ENCODE assay signal across 25 cellular contexts in genomic region chr1:78987042-78987441, GRCh38. TPM values are rescaled to one million over a fixed set of nuclear protein-coding genes. Genes with fewer than 3 reads are reported as not detected.
"Had no signal": no experiment of that assay in that cellular context is flagged by ENCODE, and none has a peak within 500 bp of the region (broad histone marks: within the 10 kb centered on the region; RNA-seq: fewer than 3 reads in every experiment).

No MANE protein-coding gene starts in this region.

- H3K27ac ChIP-seq: colonic mucosa, epithelial cell of prostate, esophagus squamous epithelium, gastrocnemius medialis, heart right ventricle, left lung, lower lobe of right lung had no signal

- H3K9me3 ChIP-seq: colonic mucosa, esophagus squamous epithelium, gastrocnemius medialis, lower lobe of right lung, mucosa of descending colon had no signal

- H3K36me3 ChIP-seq: colonic mucosa, esophagus squamous epithelium, gastrocnemius medialis, heart right ventricle, left lung, lower lobe of right lung had no signal

- ATAC-seq: effector memory CD8-positive, alpha-beta T cell; esophagus mucosa; gastrocnemius medialis; heart right ventricle; left cardiac atrium; left lung; left ventricle myocardium superior; lower lobe of right lung; mucosa of descending colon had no signal

- H3K27me3 ChIP-seq: colonic mucosa, esophagus squamous epithelium, gastrocnemius medialis, heart right ventricle, left lung had no signal

- H3K4me1 ChIP-seq: colonic mucosa, esophagus squamous epithelium, gastrocnemius medialis, left lung, lower lobe of right lung had no signal

- DNase-seq: colonic mucosa; cortex of kidney; effector CD8-positive, alpha-beta T cell; effector memory CD8-positive, alpha-beta T cell; endodermal cell; erythroblast; esophagus squamous epithelium; foreskin fibroblast; foreskin melanocyte; gastrocnemius medialis; glutamatergic neuron; head of caudate nucleus; heart right ventricle; hippocampal formation; left cardiac atrium; left lung; left ventricle myocardium superior; lower lobe of right lung; mesenchymal stem cell; mucosa of descending colon; naive B cell had no signal

- H3K4me3 ChIP-seq: colonic mucosa, esophagus squamous epithelium, gastrocnemius medialis, heart right ventricle, left lung, lower lobe of right lung, mucosa of descending colon had no signal

- FAIRE-seq: islet of Langerhans, keratinocyte had no signal

RNA-seq across cellular contexts. Expression of gene ADGRL4, which starts 19.5 kb away (rescaled TPM):
- polyA plus RNA-seq: keratinocyte had no signal
